In genomic region chr5:141637266-141637692, GRCh38 we compare ENCODE assay signal across 8 cellular contexts. TPM values are rescaled to one million over a fixed set of nuclear protein-coding genes. Genes with fewer than 3 reads are reported as not detected.
A peak's percentile ranks its signal among the peaks of the same experiment; 100 is the strongest.
DNase-seq lines count a peak whose midpoint lies in the region; TF ChIP-seq lines count a peak whose summit lies in the region.

No MANE protein-coding gene starts in this region.

- H3K4me3 ChIP-seq in DOHH2 (ENCODE audit: low read length) (peak overlapping the region; percentile 96), GM23248 (peak overlapping the region; percentile 82), foreskin fibroblast (ENCODE audit: low read depth in 1 of 2, low read length in 2 of 2) (peak overlapping the region; percentile 83 to 89)

- peaks cover 60% of the 10 kb centered on the region for H3K4me1 Mint-ChIP-seq in activated T-helper 1 cell treated with anti-CD3 and anti-CD28 coated beads, Interleukin-12 subunit alpha, Interleukin-12 subunit beta, Interleukin-2, Interleukin-4 antibody, amounts not matched to agents 30 ng/mL and 10 ng/mL and 1 ng/mL, durations not matched to agents 14 hours and 24 hours and 36 hours (ENCODE audit: low read depth)

- DNase-seq in GM23248 (peak; percentile 40), NCI-H345 (lab: John Stamatoyannopoulos, UW) (peak; percentile 55), foreskin fibroblast (no peak), posterior cingulate gyrus (peak in 6 of 10 donors; percentile 23 to 90 (median 46)), GOT3 (lab: John Stamatoyannopoulos, UW) (no peak), Ammon's horn (ENCODE audit: low spot score) (no peak)
- peak; percentile 52 for DNase-seq in activated T-helper 1 cell treated with anti-CD3 and anti-CD28 coated beads, Interleukin-12 subunit alpha, Interleukin-12 subunit beta, Interleukin-2, Interleukin-4 antibody, amounts not matched to agents 30 ng/mL and 10 ng/mL and 1 ng/mL, durations not matched to agents 14 hours and 24 hours and 36 hours (ENCODE audit: low spot score)

- H4K20me1 ChIP-seq in DOHH2 (ENCODE audit: control insufficient read depth, insufficient read depth, low read depth, low read length), result peaks cover 21% of the 10 kb centered on the region; the same call in 1 of the 2 replicates
- no peaks in the 10 kb centered on the region for H4K20me1 ChIP-seq in GM23248 (ENCODE audit: insufficient read depth)

- intact Hi-C loops in activated T-helper 1 cell treated with anti-CD3 and anti-CD28 coated beads, Interleukin-12 subunit alpha, Interleukin-12 subunit beta, Interleukin-2, Interleukin-4 antibody, amounts not matched to agents 30 ng/mL and 10 ng/mL and 1 ng/mL, durations not matched to agents 14 hours and 24 hours and 36 hours (cut with micrococcal nuclease), result loop anchor here (2.0 to 5.0 kb wide), 3 partner anchors 288 to 1465 kb away; partner anchors contain the start of gene TAF7
- intact Hi-C loops in posterior cingulate gyrus (cut with DNase I), result loop anchor here (2.0 kb wide), 1 partner anchor 18 kb away; the partner anchor contains the start of gene DIAPH1

- H3K36me3 ChIP-seq in DOHH2 (ENCODE audit: control insufficient read depth, low read length) (peaks cover 68% of the 10 kb centered on the region), GM23248 (ENCODE audit: low read depth) (no peaks in the 10 kb centered on the region; the same call in 1 of the 2 replicates)

- peak overlapping the region; percentile 92 for H2AFZ ChIP-seq in GM23248

- peaks cover 23% of the 10 kb centered on the region for H3K36me3 Mint-ChIP-seq in activated T-helper 1 cell treated with anti-CD3 and anti-CD28 coated beads, Interleukin-12 subunit alpha, Interleukin-12 subunit beta, Interleukin-2, Interleukin-4 antibody, amounts not matched to agents 30 ng/mL and 10 ng/mL and 1 ng/mL, durations not matched to agents 14 hours and 24 hours and 36 hours (ENCODE audit: low read depth)

- peak overlapping the region; percentile 93 for H3K4me3 Mint-ChIP-seq in activated T-helper 1 cell treated with anti-CD3 and anti-CD28 coated beads, Interleukin-12 subunit alpha, Interleukin-12 subunit beta, Interleukin-2, Interleukin-4 antibody, amounts not matched to agents 30 ng/mL and 10 ng/mL and 1 ng/mL, durations not matched to agents 14 hours and 24 hours and 36 hours

- H3K9me3 Mint-ChIP-seq in activated T-helper 1 cell treated with anti-CD3 and anti-CD28 coated beads, Interleukin-12 subunit alpha, Interleukin-12 subunit beta, Interleukin-2, Interleukin-4 antibody, amounts not matched to agents 30 ng/mL and 10 ng/mL and 1 ng/mL, durations not matched to agents 14 hours and 24 hours and 36 hours, result no peaks in the 10 kb centered on the region

- H3K9me2 ChIP-seq in DOHH2 (replicated peaks; ENCODE audit: control insufficient read depth, low read length) (no peaks in the 10 kb centered on the region), GM23248 (ENCODE audit: insufficient read depth) (no peaks in the 10 kb centered on the region)

- H3K79me2 ChIP-seq in DOHH2 (ENCODE audit: control insufficient read depth, low read length) (peaks cover 62% of the 10 kb centered on the region), GM23248 (ENCODE audit: insufficient read depth) (peaks cover 44% of the 10 kb centered on the region)

- H3F3A ChIP-seq in DOHH2 (ENCODE audit: control insufficient read depth, insufficient read depth) (peaks cover 10% of the 10 kb centered on the region), GM23248 (ENCODE audit: insufficient read depth) (0 out of 2 replicates have a peak, but pooled peaks cover 3% of the 10 kb centered on the region)

- no peaks in the 10 kb centered on the region for H3K27me3 Mint-ChIP-seq in activated T-helper 1 cell treated with anti-CD3 and anti-CD28 coated beads, Interleukin-12 subunit alpha, Interleukin-12 subunit beta, Interleukin-2, Interleukin-4 antibody, amounts not matched to agents 30 ng/mL and 10 ng/mL and 1 ng/mL, durations not matched to agents 14 hours and 24 hours and 36 hours (ENCODE audit: insufficient read depth)

- TF ChIP-seq CTCF in DOHH2 (IDR thresholded peaks at IDR 0.05; ENCODE audit: low read depth, low read length, poor library complexity, severe bottlenecking) (no peak), foreskin fibroblast (IDR thresholded peaks at IDR 0.05; ENCODE audit: low read depth, low read length) (no peak)

- H3K27ac Mint-ChIP-seq in activated T-helper 1 cell treated with anti-CD3 and anti-CD28 coated beads, Interleukin-12 subunit alpha, Interleukin-12 subunit beta, Interleukin-2, Interleukin-4 antibody, amounts not matched to agents 30 ng/mL and 10 ng/mL and 1 ng/mL, durations not matched to agents 14 hours and 24 hours and 36 hours, result peak overlapping the region; percentile 76

- WGBS in GM23248 (ENCODE audit: low coverage in 1 of 2, low lambda C conversion rate in 2 of 2, missing lambda C conversion rate in 2 of 2), 2 experiments, result 1% methylated on average over 29 to 44 of the region's 46 CpGs

- H3K9me3 ChIP-seq in DOHH2 (ENCODE audit: control insufficient read depth, insufficient read depth, low read length), result no peaks in the 10 kb centered on the region
- H3K9me3 ChIP-seq in GM23248 (ENCODE audit: low read depth), result no peaks in the 10 kb centered on the region

- peaks cover 36% of the 10 kb centered on the region for H3K4me1 ChIP-seq in DOHH2 (ENCODE audit: control insufficient read depth, low read length)
- peaks cover 13% of the 10 kb centered on the region for H3K4me1 ChIP-seq in GM23248 (ENCODE audit: insufficient read depth)

- in situ Hi-C loops in GM23248 (cut with MboI), result no loop called here

- H3K9ac ChIP-seq in GM23248, result peak overlapping the region; percentile 88

- peak overlapping the region; percentile 74 for H3K4me2 ChIP-seq in DOHH2 (ENCODE audit: low read length)
- peak overlapping the region; percentile 80 for H3K4me2 ChIP-seq in GM23248 (ENCODE audit: unreplicated experiment)

- H3K27ac ChIP-seq in DOHH2 (ENCODE audit: low read depth, low read length) (peak overlapping the region; percentile 50), GM23248 (no peak overlapping the region)

- H3K27me3 ChIP-seq in DOHH2 (ENCODE audit: control insufficient read depth, low read length) (no peaks in the 10 kb centered on the region), GM23248 (replicated peaks; ENCODE audit: insufficient read depth) (no peaks in the 10 kb centered on the region)

RNA-seq across cellular contexts. Expression of gene RELL2, which starts 0.5 kb away (rescaled TPM):
- total RNA-seq in GM23248 (2014; rRNA removed; shearing (Covaris generic)), result 2.8 and 3.8 TPM in 2 replicates
- 2.1 and 2.9 TPM in 2 replicates for polyA plus RNA-seq in GM23248 (2016; fragmentation: Nextera tagmentation; extraction: Ambion mirVana)
- total RNA-seq in activated T-helper 1 cell treated with anti-CD3 and anti-CD28 coated beads, Interleukin-12 subunit alpha, Interleukin-12 subunit beta, Interleukin-2, Interleukin-4 antibody, amounts not matched to agents 30 ng/mL and 10 ng/mL and 1 ng/mL, durations not matched to agents 14 hours and 24 hours and 36 hours, result 19.3 and 19.5 TPM in 2 replicates

RNA-seq across cellular contexts. Expression of gene HDAC3, which starts 0.6 kb away (rescaled TPM):
- 43.8 and 53.2 TPM in 2 replicates for total RNA-seq in GM23248 (2014; rRNA removed; shearing (Covaris generic))
- 59.0 and 62.9 TPM in 2 replicates for polyA plus RNA-seq in GM23248 (2016; fragmentation: Nextera tagmentation; extraction: Ambion mirVana)
- total RNA-seq in activated T-helper 1 cell treated with anti-CD3 and anti-CD28 coated beads, Interleukin-12 subunit alpha, Interleukin-12 subunit beta, Interleukin-2, Interleukin-4 antibody, amounts not matched to agents 30 ng/mL and 10 ng/mL and 1 ng/mL, durations not matched to agents 14 hours and 24 hours and 36 hours, result 83.1 and 87.2 TPM in 2 replicates

RNA-seq across cellular contexts. Expression of gene FCHSD1, which starts 13.9 kb away (rescaled TPM):
- 24.4 and 32.0 TPM in 2 replicates for total RNA-seq in GM23248 (2014; rRNA removed; shearing (Covaris generic))
- polyA plus RNA-seq in GM23248 (2016; fragmentation: Nextera tagmentation; extraction: Ambion mirVana), result 21.8 and 23.8 TPM in 2 replicates
- 37.0 and 37.1 TPM in 2 replicates for total RNA-seq in activated T-helper 1 cell treated with anti-CD3 and anti-CD28 coated beads, Interleukin-12 subunit alpha, Interleukin-12 subunit beta, Interleukin-2, Interleukin-4 antibody, amounts not matched to agents 30 ng/mL and 10 ng/mL and 1 ng/mL, durations not matched to agents 14 hours and 24 hours and 36 hours

RNA-seq across cellular contexts. Expression of gene DIAPH1, which starts 18.5 kb away (rescaled TPM):
- 26.0 and 34.5 TPM in 2 replicates for total RNA-seq in GM23248 (2014; rRNA removed; shearing (Covaris generic))
- polyA plus RNA-seq in GM23248 (2016; fragmentation: Nextera tagmentation; extraction: Ambion mirVana), result 33.7 and 34.4 TPM in 2 replicates
- total RNA-seq in activated T-helper 1 cell treated with anti-CD3 and anti-CD28 coated beads, Interleukin-12 subunit alpha, Interleukin-12 subunit beta, Interleukin-2, Interleukin-4 antibody, amounts not matched to agents 30 ng/mL and 10 ng/mL and 1 ng/mL, durations not matched to agents 14 hours and 24 hours and 36 hours, result 221 and 234 TPM in 2 replicates

RNA-seq across cellular contexts. Expression of gene ARAP3, which starts 44.8 kb away (rescaled TPM):
- 2.2 and 3.9 TPM in 2 replicates for total RNA-seq in GM23248 (2014; rRNA removed; shearing (Covaris generic))
- 2.2 TPM in 2 replicates for polyA plus RNA-seq in GM23248 (2016; fragmentation: Nextera tagmentation; extraction: Ambion mirVana)
- total RNA-seq in activated T-helper 1 cell treated with anti-CD3 and anti-CD28 coated beads, Interleukin-12 subunit alpha, Interleukin-12 subunit beta, Interleukin-2, Interleukin-4 antibody, amounts not matched to agents 30 ng/mL and 10 ng/mL and 1 ng/mL, durations not matched to agents 14 hours and 24 hours and 36 hours, result 7.1 and 7.2 TPM in 2 replicates

Comparison
In these comparisons a context has a peak if more than half of its experiments do, and no peak if none do; other contexts are left out.
1. DNase-seq: peak in GM23248 (single experiment), NCI-H345 (single experiment), activated T-helper 1 cell treated with anti-CD3 and anti-CD28 coated beads, Interleukin-12 subunit alpha, Interleukin-12 subunit beta, Interleukin-2, Interleukin-4 antibody, amounts not matched to agents 30 ng/mL and 10 ng/mL and 1 ng/mL, durations not matched to agents 14 hours and 24 hours and 36 hours (single experiment) and posterior cingulate gyrus (6 of 10); none in foreskin fibroblast (0 of 2), GOT3 (single experiment) and Ammon's horn (single experiment).
2. Peak in every context shown above with its lines, with median percentiles within 50 percentile points of each other: H3K4me3 ChIP-seq.